In genomic region chr1:120176092-120176855, GRCh38 we compare ENCODE assay signal across 8 cellular contexts. TPM values are rescaled to one million over a fixed set of nuclear protein-coding genes. Genes with fewer than 3 reads are reported as not detected.
A peak's percentile ranks its signal among the peaks of the same experiment; 100 is the strongest.
DNase-seq lines count a peak whose midpoint lies in the region; ATAC-seq lines count a peak whose summit lies in the region.

Gene SEC22B (minus strand): TSS chr1:120176520. CDS start chr1:120176381, 139 bp downstream.

- no peaks in the 10 kb centered on the region for H3K9me3 ChIP-seq in effector memory CD4-positive, alpha-beta T cell (ENCODE audit: control insufficient read depth, low read length)

- peak; percentile 95 for ATAC-seq in GM21360 (IDR thresholded peaks at IDR 0.05; ENCODE audit: unreplicated experiment)

- DNase-seq in COLO668 (lab: John Stamatoyannopoulos, UW; ENCODE audit: unreplicated experiment) = peak; percentile 95
- DNase-seq in HT-29 (ENCODE audit: low spot score) = peak; percentile 96
- DNase-seq in NK-92 treated with Interleukin-12 subunit alpha and Interleukin-12 subunit beta, amount 100 ng/mL, for 24 hours (lab: John Stamatoyannopoulos, UW) = peak; percentile 81
- DNase-seq in activated CD8-positive, alpha-beta memory T cell treated with anti-CD3 and anti-CD28 coated beads for 24 hours = peak; percentile 93
- peak; percentile 79 to 86 (median 84) for DNase-seq in effector memory CD4-positive, alpha-beta T cell
- DNase-seq in medulla oblongata (ENCODE audit: extremely low spot score) = peak; percentile 96
- peak; percentile 72 to 84 (median 74) for DNase-seq in stimulated activated CD4-positive, alpha-beta T cell treated with anti-CD3 and anti-CD28 coated beads, TNF-alpha, amount 100 ng/mL, for 48 hours (ENCODE audit: low read depth in 3 of 3)

- H3K4me1 ChIP-seq in effector memory CD4-positive, alpha-beta T cell (ENCODE audit: control insufficient read depth, insufficient read depth, low read length, poor library complexity, severe bottlenecking) = peaks cover 4% of the 10 kb centered on the region

- peak within 1 kb of the TSS; percentile 90 for H3K4me3 ChIP-seq in effector memory CD4-positive, alpha-beta T cell (ENCODE audit: insufficient read depth, low read depth, low read length, poor library complexity, severe bottlenecking)

- H3K36me3 ChIP-seq in effector memory CD4-positive, alpha-beta T cell (ENCODE audit: control insufficient read depth, insufficient read depth, low read length) = no peaks in the 10 kb centered on the region

- peak within 1 kb of the TSS; percentile 84 for H3K27ac ChIP-seq in effector memory CD4-positive, alpha-beta T cell (ENCODE audit: insufficient read depth, low read length, poor library complexity, severe bottlenecking)

- H3K27me3 ChIP-seq in effector memory CD4-positive, alpha-beta T cell (replicated peaks; ENCODE audit: control insufficient read depth, insufficient read depth, low read length, poor library complexity, severe bottlenecking) = no peaks in the 10 kb centered on the region

RNA-seq across cellular contexts. Expression of gene SEC22B, which starts in this region (rescaled TPM):
- total RNA-seq in HT-29 (2014; rRNA removed; shearing (Covaris generic)) = 7.8 and 9.7 TPM in 2 replicates

Comparison
In these comparisons a context has a peak if more than half of its experiments do, and no peak if none do; other contexts are left out.
1. Peak in every context shown above with its lines: DNase-seq, ATAC-seq, H3K4me3 ChIP-seq and H3K27ac ChIP-seq.